1 cellular context compared by ENCODE assay signal in genomic region chr1:207754011-207754410, GRCh38.
TF ChIP-seq lines count a peak whose summit lies in the region.

No MANE protein-coding gene starts in this region.

TF ChIP-seq in GM23338, 12 proteins besides CTCF, POLR2A, EP300 and RAD21 (continued from another document):
- no peak for TF ChIP-seq ZNF462 (CRISPR knock-in tag; IDR thresholded peaks at IDR 0.05)
- TF ChIP-seq JUNB (IDR thresholded peaks at IDR 0.05; ENCODE audit: unreplicated experiment) = no peak
- TF ChIP-seq ZNF331 (CRISPR knock-in tag; IDR thresholded peaks at IDR 0.05; ENCODE audit: low read depth) = no peak
- TF ChIP-seq ETS1 (IDR thresholded peaks at IDR 0.05) = no peak
- no peak for TF ChIP-seq STAT1 (IDR thresholded peaks at IDR 0.05; ENCODE audit: unreplicated experiment)
- TF ChIP-seq ZNF114 (CRISPR knock-in tag; IDR thresholded peaks at IDR 0.05) = no peak
- TF ChIP-seq EZH2phosphoT487 (IDR thresholded peaks at IDR 0.05; ENCODE audit: unreplicated experiment) = no peak
- no peak for TF ChIP-seq EZH2 (IDR thresholded peaks at IDR 0.05; ENCODE audit: low read depth, unreplicated experiment)
- TF ChIP-seq POLR2AphosphoS5 (IDR thresholded peaks at IDR 0.05; ENCODE audit: low read depth) = no peak
